Comparison of ENCODE assay signal across 10 cellular contexts in the genomic region with DNA sequence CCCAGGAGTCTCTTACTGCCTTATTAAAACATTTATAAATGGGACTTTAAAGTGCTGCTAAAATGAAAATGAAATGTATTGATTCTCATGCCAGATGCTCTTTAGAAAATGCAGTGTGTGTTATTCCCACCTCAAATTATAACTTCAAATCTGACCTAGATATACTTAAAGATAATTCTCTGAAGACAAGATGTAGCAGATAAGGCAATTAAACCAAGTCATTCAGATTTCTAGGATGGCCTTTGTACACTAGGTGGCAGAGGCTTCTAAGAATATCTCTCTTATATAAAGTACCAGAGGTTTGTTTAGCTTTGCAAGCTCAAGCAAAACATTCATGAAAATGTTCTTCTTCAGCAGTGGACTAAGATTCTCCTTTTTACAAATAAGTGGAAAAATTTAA. TPM values are rescaled to one million over a fixed set of nuclear protein-coding genes. Genes with fewer than 3 reads are reported as not detected.
DNase-seq lines count a peak whose midpoint lies in the region; ATAC-seq and TF ChIP-seq lines count a peak whose summit lies in the region.
"Had no signal": no experiment of that assay in that cellular context is flagged by ENCODE, and none has a peak within 500 bp of the region (broad histone marks: within the 10 kb centered on the region; RNA-seq: fewer than 3 reads in every experiment).

No MANE protein-coding gene starts in this region.

- ATAC-seq in heart right ventricle (peak in 2 of 8 donors; percentile 42 to 56), HG02884 (IDR thresholded peaks at IDR 0.05; ENCODE audit: unreplicated experiment) (no peak)

- intact Hi-C loops in heart right ventricle (cut with DNase I) = loop anchor here in 1 of 10 donors (10.0 kb wide), 1 partner anchor 64 kb away; no protein-coding TSS in a partner anchor
- intact Hi-C loops in adrenal gland (cut with DNase I) = no loop called here

- DNase-seq in heart right ventricle (no peak), right atrium auricular region (ENCODE audit: low spot score) (no peak), NCI-H69 (lab: John Stamatoyannopoulos, UW) (peak; percentile 35), endodermal cell (no peak), type B pancreatic cell (ENCODE audit: extremely low spot score, unreplicated experiment) (no peak), midbrain (lab: John Stamatoyannopoulos, UW) (no peak), adrenal gland (no peak)
- DNase-seq: nephron progenitor cell had no signal

- no peak overlapping the region for H3K4me3 Mint-ChIP-seq in endodermal cell
- no peak overlapping the region for H3K4me3 Mint-ChIP-seq in type B pancreatic cell
- H3K4me3 Mint-ChIP-seq: nephron progenitor cell had no signal

- no peaks in the 10 kb centered on the region for H3K36me3 Mint-ChIP-seq in endodermal cell (ENCODE audit: low read depth)
- H3K36me3 Mint-ChIP-seq in type B pancreatic cell = no peaks in the 10 kb centered on the region

- TF ChIP-seq CTCF in heart right ventricle (IDR thresholded peaks at IDR 0.05) (peak in 5 of 9 donors; percentile 23 to 50 (median 41)), right atrium auricular region (IDR thresholded peaks at IDR 0.05) (peak in 1 of 2 donors; percentile 46), endodermal cell (conservative IDR thresholded peaks at IDR 0.05) (peak; percentile 58), type B pancreatic cell (conservative IDR thresholded peaks at IDR 0.05) (peak; percentile 60), adrenal gland (IDR thresholded peaks at IDR 0.05) (peak in 2 of 6 experiments; percentile 14 to 17)

- H3K9me3 Mint-ChIP-seq in endodermal cell (no peaks in the 10 kb centered on the region), type B pancreatic cell (no peaks in the 10 kb centered on the region)
- H3K9me3 Mint-ChIP-seq: nephron progenitor cell had no signal

- peaks cover 0 to 21% (median 16%) of the 10 kb centered on the region in 9 donors for H3K4me1 ChIP-seq in heart right ventricle
- H3K4me1 ChIP-seq in right atrium auricular region = peaks cover 0 to 4% of the 10 kb centered on the region in 2 donors
- H3K4me1 ChIP-seq in endodermal cell (ENCODE audit: control insufficient read depth, insufficient read depth, low read length) = no peaks in the 10 kb centered on the region
- H3K4me1 ChIP-seq in adrenal gland (replicated peaks in 1 of 2) = no peaks in the 10 kb centered on the region
- H3K4me1 ChIP-seq: SJCRH30 had no signal

- H3K27ac Mint-ChIP-seq in endodermal cell (no peak overlapping the region), type B pancreatic cell (no peak overlapping the region)
- H3K27ac Mint-ChIP-seq: nephron progenitor cell had no signal

- H3K36me3 ChIP-seq in heart right ventricle = no peaks in the 10 kb centered on the region
- no peaks in the 10 kb centered on the region for H3K36me3 ChIP-seq in right atrium auricular region
- no peaks in the 10 kb centered on the region for H3K36me3 ChIP-seq in endodermal cell (ENCODE audit: control insufficient read depth, insufficient read depth, low read length)
- H3K36me3 ChIP-seq in adrenal gland (replicated peaks in 1 of 2) = no peaks in the 10 kb centered on the region
- H3K36me3 ChIP-seq: SJCRH30 had no signal

- no peak overlapping the region for H3K9ac ChIP-seq in endodermal cell (ENCODE audit: extremely low read depth, low read length, poor library complexity, severe bottlenecking)

- peak overlapping the region in 3 of 10 donors; percentile 24 to 63 (median 59) for H3K27ac ChIP-seq in heart right ventricle
- H3K27ac ChIP-seq in right atrium auricular region = no peak overlapping the region
- H3K27ac ChIP-seq in endodermal cell (ENCODE audit: low read depth, low read length) = no peak overlapping the region
- no peak overlapping the region for H3K27ac ChIP-seq in adrenal gland
- H3K27ac ChIP-seq: SJCRH30 had no signal

- no peaks in the 10 kb centered on the region for H3K9me3 ChIP-seq in heart right ventricle
- H3K9me3 ChIP-seq in right atrium auricular region = no peaks in the 10 kb centered on the region
- no peaks in the 10 kb centered on the region for H3K9me3 ChIP-seq in endodermal cell (ENCODE audit: control insufficient read depth, low read length)
- no peaks in the 10 kb centered on the region for H3K9me3 ChIP-seq in adrenal gland (replicated peaks in 1 of 3)
- H3K9me3 ChIP-seq: SJCRH30 had no signal

- no peaks in the 10 kb centered on the region for H3K27me3 Mint-ChIP-seq in endodermal cell (ENCODE audit: insufficient read depth)
- peaks cover 44% of the 10 kb centered on the region for H3K27me3 Mint-ChIP-seq in type B pancreatic cell

- no peak for TF ChIP-seq POLR2A in adrenal gland (IDR thresholded peaks at IDR 0.05)

- H3K4me1 Mint-ChIP-seq in endodermal cell (no peaks in the 10 kb centered on the region), type B pancreatic cell (ENCODE audit: unreplicated experiment) (peaks cover 10% of the 10 kb centered on the region)
- H3K4me1 Mint-ChIP-seq: nephron progenitor cell had no signal

- H3K4me3 ChIP-seq in heart right ventricle = no peak overlapping the region
- H3K4me3 ChIP-seq in right atrium auricular region = no peak overlapping the region
- no peak overlapping the region for H3K4me3 ChIP-seq in endodermal cell (ENCODE audit: low read length)
- H3K4me3 ChIP-seq in adrenal gland = no peak overlapping the region
- H3K4me3 ChIP-seq: SJCRH30 had no signal

- H3K27me3 ChIP-seq in heart right ventricle (peaks cover 0 to 39% (median 0%) of the 10 kb centered on the region in 7 donors), right atrium auricular region (no peaks in the 10 kb centered on the region), endodermal cell (ENCODE audit: control insufficient read depth, insufficient read depth, low read length, poor library complexity, severe bottlenecking) (no peaks in the 10 kb centered on the region), adrenal gland (peaks cover 29% of the 10 kb centered on the region)
- H3K27me3 ChIP-seq: SJCRH30 had no signal

RNA-seq across cellular contexts. Expression of gene GOLGA8B, which starts 26.9 kb away (rescaled TPM):
- total RNA-seq in heart right ventricle (10 to 100 TPM; 10.7 to 36.6 (median 21.4) TPM), right atrium auricular region (10 to 100 TPM; 10.3 to 24.6 TPM), endodermal cell (10 to 100 TPM; 74.9 to 98.6 TPM), type B pancreatic cell (ENCODE audit: low replicate concordance) (24.0 and 68.1 TPM in 2 replicates), adrenal gland (100 to 1,000 TPM in 1 of 8 donors, 10 to 100 TPM in 7; 11.4 to 133 (median 61.1) TPM)
- polyA plus RNA-seq in heart right ventricle (10 to 100 TPM in 1 of 2 donors, 1 to 10 TPM in 1; 4.0 to 80.6 TPM), adrenal gland (100 to 1,000 TPM in 2 of 3 donors, 10 to 100 TPM in 1; 22.8 to 250 (median 183) TPM)
- polyA plus RNA-seq in endodermal cell (2013, experiment 1 of 2) = 65.2 TPM
- polyA plus RNA-seq in endodermal cell (2013, experiment 2 of 2) = 55.6 TPM
